In genomic region chr6:168968228-168968627, GRCh38 we compare ENCODE assay signal across 9 cellular contexts.
DNase-seq lines count a peak whose midpoint lies in the region; ATAC-seq and TF ChIP-seq lines count a peak whose summit lies in the region.
"Had no signal": no experiment of that assay in that cellular context is flagged by ENCODE, and none has a peak within 500 bp of the region (broad histone marks: within the 10 kb centered on the region; RNA-seq: fewer than 3 reads in every experiment).

No MANE protein-coding gene starts in this region.

- H3K27me3 ChIP-seq in breast epithelium, result no peaks in the 10 kb centered on the region
- H3K27me3 ChIP-seq in sigmoid colon, result no peaks in the 10 kb centered on the region

- H3K36me3 ChIP-seq in breast epithelium (no peaks in the 10 kb centered on the region), sigmoid colon (no peaks in the 10 kb centered on the region)

- DNase-seq in breast epithelium (ENCODE audit: low spot score in 2 of 2) (peak in 1 of 2 donors; percentile 42), MCF 10A (ENCODE audit: unreplicated experiment) (no peak), NOMO-1 (lab: John Stamatoyannopoulos, UW; ENCODE audit: unreplicated experiment in 2 of 2) (peak; percentile 18 to 93), sigmoid colon (peak; percentile 86), GM10248 (ENCODE audit: extremely low spot score) (no peak), head of caudate nucleus (no peak)
- DNase-seq: activated B cell treated with CpG ODN at 0.5 μM for 24 hours had no signal

- H3K4me3 Mint-ChIP-seq in MCF 10A (ENCODE audit: unreplicated experiment), result no peak overlapping the region
- H3K4me3 Mint-ChIP-seq: activated B cell treated with CpG ODN at 0.5 μM for 24 hours had no signal

- POLR2A ChIA-PET in MCF 10A (lab: Yijun Ruan, JAX), result interaction anchor here (0.5 kb wide), 1 partner anchor 44 kb away, joined by 3 read pairs; no protein-coding TSS in a partner anchor
- POLR2A ChIA-PET in GM10248 (lab: Yijun Ruan, JAX), result no interaction called here

- H3K36me3 Mint-ChIP-seq in MCF 10A (ENCODE audit: insufficient read depth, unreplicated experiment), result no peaks in the 10 kb centered on the region

- TF ChIP-seq POLR2A in breast epithelium (IDR thresholded peaks at IDR 0.05) (no peak), sigmoid colon (IDR thresholded peaks at IDR 0.05) (no peak)

- H3K4me1 ChIP-seq in breast epithelium (no peaks in the 10 kb centered on the region), sigmoid colon (peaks cover 0 to 21% (median 5%) of the 10 kb centered on the region in 4 donors)

- H3K4me1 Mint-ChIP-seq in MCF 10A (ENCODE audit: insufficient read depth, unreplicated experiment), result no peaks in the 10 kb centered on the region
- H3K4me1 Mint-ChIP-seq: activated B cell treated with CpG ODN at 0.5 μM for 24 hours had no signal

- H3K9me3 Mint-ChIP-seq in MCF 10A (ENCODE audit: unreplicated experiment), result no peaks in the 10 kb centered on the region

- intact Hi-C loops in breast epithelium (cut with DNase I; ENCODE audit: low total_unique reads), result no loop called here
- intact Hi-C loops in MCF 10A (cut with micrococcal nuclease), result no loop called here
- intact Hi-C loops in sigmoid colon (cut with DNase I), result no loop called here
- intact Hi-C loops in head of caudate nucleus (cut with DNase I), result no loop called here

- no TSS peak for BruUV-seq in MCF 10A (replicated peaks; lab: Mats Ljungman, UMichigan)

- H3K27me3 Mint-ChIP-seq in MCF 10A (ENCODE audit: insufficient read depth, unreplicated experiment), result no peaks in the 10 kb centered on the region

- TF ChIP-seq EP300 in sigmoid colon (IDR thresholded peaks at IDR 0.05), result peak in 2 of 4 donors; percentile 29 to 41

- no peak overlapping the region for H3K27ac Mint-ChIP-seq in MCF 10A (ENCODE audit: low read depth, unreplicated experiment)
- H3K27ac Mint-ChIP-seq: activated B cell treated with CpG ODN at 0.5 μM for 24 hours had no signal

- no peak overlapping the region for H3K4me3 ChIP-seq in breast epithelium
- no peak overlapping the region for H3K4me3 ChIP-seq in sigmoid colon

- 12 to 63% methylated on average over 10 of the region's 10 CpGs for WGBS in sigmoid colon, 2 donors

- CTCF ChIA-PET in MCF 10A (lab: Yijun Ruan, JAX), result no interaction called here
- CTCF ChIA-PET in GM10248 (lab: Yijun Ruan, JAX), result no interaction called here

- H3K9me3 ChIP-seq in breast epithelium, result no peaks in the 10 kb centered on the region
- H3K9me3 ChIP-seq in sigmoid colon, result no peaks in the 10 kb centered on the region

- peak overlapping the region; percentile 65 to 67 for H3K27ac ChIP-seq in breast epithelium
- peak overlapping the region in 3 of 4 donors; percentile 7 to 58 (median 52) for H3K27ac ChIP-seq in sigmoid colon

- peak; percentile 88 for ATAC-seq in esophagus mucosa
- no peak for ATAC-seq in GM21717 (IDR thresholded peaks at IDR 0.05; ENCODE audit: unreplicated experiment)

- TF ChIP-seq CTCF in breast epithelium (IDR thresholded peaks at IDR 0.05) (no peak), MCF 10A (IDR thresholded peaks at IDR 0.05; ENCODE audit: unreplicated experiment) (no peak), sigmoid colon (IDR thresholded peaks at IDR 0.05) (no peak), GM10248 (IDR thresholded peaks at IDR 0.05; ENCODE audit: control extremely low read depth, extremely low read depth, low read depth, missing control alignments) (no peak)

Comparison
In these comparisons a context has a peak if more than half of its experiments do, and no peak if none do; other contexts are left out.
1. DNase-seq: peak in NOMO-1 (2 of 2) and sigmoid colon (single experiment); none in MCF 10A (single experiment), GM10248 (single experiment) and head of caudate nucleus (0 of 42).